ENCODE assay signal across 1 cellular context in genomic region chr19:35879770-35880317, GRCh38.
TF ChIP-seq lines count a peak whose summit lies in the region.

No MANE protein-coding gene starts in this region.

TF ChIP-seq in H1, 55 proteins besides CTCF, POLR2A, EP300 and RAD21:
- no peak for TF ChIP-seq BRCA1 (IDR thresholded peaks at IDR 0.05; ENCODE audit: low read depth, low read length)
- TF ChIP-seq GTF2F1 (IDR thresholded peaks at IDR 0.05; ENCODE audit: borderline replicate concordance, low read depth, low read length): no peak
- TF ChIP-seq SP2 (IDR thresholded peaks at IDR 0.05; ENCODE audit: low read length): no peak
- peak; percentile 100 for TF ChIP-seq SIN3A (conservative IDR thresholded peaks at IDR 0.05 in 1 of 2, IDR thresholded peaks at IDR 0.05 in 1 of 2; ENCODE audit: low read depth in 1 of 2, low read length in 2 of 2)
- TF ChIP-seq SAP30 (IDR thresholded peaks at IDR 0.05; ENCODE audit: insufficient read depth, insufficient replicate concordance, low read length): peak; percentile 59
- TF ChIP-seq SUZ12 (IDR thresholded peaks at IDR 0.05; ENCODE audit: low read length): no peak
- TF ChIP-seq MAX (IDR thresholded peaks at IDR 0.05): peak; percentile 69
- 0 out of 2 replicates have a peak, but pooled peaks have one; percentile 24 for TF ChIP-seq MAFK (IDR thresholded peaks at IDR 0.05; ENCODE audit: low read depth, low read length)
- TF ChIP-seq CREB1 (IDR thresholded peaks at IDR 0.05): peak; percentile 62
- no peak for TF ChIP-seq KDM5A (IDR thresholded peaks at IDR 0.05; ENCODE audit: low read length)
- TF ChIP-seq ATF2 (IDR thresholded peaks at IDR 0.05; ENCODE audit: low read length): 0 out of 2 replicates have a peak, but pooled peaks have one; percentile 24
- no peak for TF ChIP-seq CHD1 (IDR thresholded peaks at IDR 0.05; ENCODE audit: low read depth, low read length)
- peak; percentile 56; the same call in 1 of the 2 replicates for TF ChIP-seq SP1 (IDR thresholded peaks at IDR 0.05; ENCODE audit: low read depth, low read length)
- peak; percentile 33; the same call in 1 of the 2 replicates for TF ChIP-seq YY1 (IDR thresholded peaks at IDR 0.05; ENCODE audit: low read depth, low read length)
- 0 out of 2 replicates have a peak, but pooled peaks have one; percentile 84 for TF ChIP-seq SP4 (IDR thresholded peaks at IDR 0.05; ENCODE audit: low read length)
- no peak for TF ChIP-seq GABPA (IDR thresholded peaks at IDR 0.05; ENCODE audit: borderline replicate concordance, insufficient read depth, low read length)
- peak; percentile 23; the same call in 1 of the 2 replicates for TF ChIP-seq TBP (IDR thresholded peaks at IDR 0.05; ENCODE audit: low read depth, low read length)
- TF ChIP-seq CTBP2 (IDR thresholded peaks at IDR 0.05; ENCODE audit: borderline replicate concordance, insufficient read depth, insufficient read length, low read length): no peak
- TF ChIP-seq TCF12 (IDR thresholded peaks at IDR 0.05; ENCODE audit: low read depth, low read length): no peak
- TF ChIP-seq USF2 (IDR thresholded peaks at IDR 0.05; ENCODE audit: low read length): 0 out of 2 replicates have a peak, but pooled peaks have one; percentile 35
- TF ChIP-seq HDAC2 (IDR thresholded peaks at IDR 0.05; ENCODE audit: borderline replicate concordance in 1 of 2, low read depth in 2 of 2, low read length in 2 of 2): peak; percentile 20 to 95; a peak in 2 of 4 replicates
